Comparison of ENCODE assay signal across 1 cellular context in genomic region chr3:112104774-112105173, GRCh38.
TF ChIP-seq lines count a peak whose summit lies in the region.

No MANE protein-coding gene starts in this region.

TF ChIP-seq in HEK293, 187 proteins besides CTCF, POLR2A, EP300 and RAD21 (continued from another document):
- no peak for TF ChIP-seq ZNF677 (tag by site-specific recombination; IDR thresholded peaks at IDR 0.05)
- no peak for TF ChIP-seq ZFP41 (tag by site-specific recombination; IDR thresholded peaks at IDR 0.05; ENCODE audit: borderline replicate concordance)
- peak; percentile 57; the same call in 1 of the 2 replicates for TF ChIP-seq SCRT1 (tag by site-specific recombination; IDR thresholded peaks at IDR 0.05; ENCODE audit: borderline replicate concordance)
- TF ChIP-seq WT1 (tag by site-specific recombination; IDR thresholded peaks at IDR 0.05): no peak
- TF ChIP-seq ZXDB (tag by site-specific recombination; IDR thresholded peaks at IDR 0.05): no peak
